In the genomic region with DNA sequence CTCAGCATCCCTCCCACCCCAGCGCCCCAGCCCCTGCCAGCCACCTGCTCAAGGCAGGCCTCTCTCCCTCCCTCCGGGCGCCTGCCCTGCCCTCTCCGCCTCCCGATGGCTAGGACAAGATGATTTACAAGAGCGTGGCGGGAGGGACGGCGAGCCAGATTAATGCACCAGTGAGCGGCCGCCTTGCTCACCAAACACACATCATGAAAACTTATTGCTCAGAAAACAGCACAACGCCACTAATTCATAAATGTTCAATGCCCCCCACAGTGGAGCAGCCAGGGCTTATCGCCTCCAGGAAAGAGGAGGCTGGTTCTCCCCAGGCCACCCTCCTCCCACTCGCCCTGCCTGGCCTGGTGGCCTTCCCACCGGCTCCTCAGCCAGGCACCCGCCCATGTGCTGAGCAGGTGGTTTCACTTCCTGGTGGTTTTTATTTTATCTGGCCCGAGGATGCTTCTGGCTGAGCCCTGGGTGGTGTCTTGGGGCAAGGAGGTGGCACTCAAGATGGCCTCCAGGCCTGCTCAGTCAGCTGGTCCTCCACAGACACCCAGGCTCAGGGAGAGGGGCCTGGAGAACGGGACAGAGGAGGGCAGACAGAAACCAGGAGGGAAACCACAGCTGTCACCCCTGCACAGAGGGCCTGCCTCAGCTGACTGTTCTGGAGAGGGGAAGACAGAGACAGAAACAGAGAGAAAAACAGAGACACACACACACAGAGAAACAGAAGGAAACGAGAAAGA, we compare ENCODE assay signal across 8 cellular contexts.
A peak's percentile ranks its signal among the peaks of the same experiment; 100 is the strongest.
DNase-seq lines count a peak whose midpoint lies in the region; ATAC-seq and TF ChIP-seq lines count a peak whose summit lies in the region.

No MANE protein-coding gene starts in this region.

- no peak overlapping the region for H3K4me3 ChIP-seq in HL-60 (replicated peaks; ENCODE audit: insufficient read depth, low read length)

- peaks cover 2% of the 10 kb centered on the region for H3K36me3 Mint-ChIP-seq in central memory CD8-positive, alpha-beta T cell (ENCODE audit: insufficient read depth)

- peak; percentile 16 for DNase-seq in stimulated activated CD4-positive, alpha-beta T cell treated with anti-CD3 and anti-CD28 coated beads, Interleukin-1b, Interleukin-23, amount 100 ng/mL, for 48 hours
- no peak for DNase-seq in stimulated activated CD4-positive, alpha-beta T cell treated with anti-CD3 and anti-CD28 coated beads, Interleukin-4, amount 100 ng/mL, for 4 hours
- DNase-seq in HL-60 (ENCODE audit: low read depth in 1 of 2, low spot score in 1 of 2) (peak in 1 of 2 experiments; percentile 24), cerebellar cortex (ENCODE audit: low spot score) (no peak), NCI-H2107 treated with DMSO at 0.1 percent for 48 hours (lab: John Stamatoyannopoulos, UW; ENCODE audit: unreplicated experiment) (no peak), foreskin keratinocyte (no peak)
- no peak for DNase-seq in central memory CD8-positive, alpha-beta T cell (ENCODE audit: low spot score in 2 of 2)
- DNase-seq in stimulated activated CD4-positive, alpha-beta T cell treated with anti-CD3 and anti-CD28 coated beads, Interleukin-4, amount 100 ng/mL, for 1 hour: no peak

- H3K27me3 ChIP-seq in HL-60 (ENCODE audit: insufficient read depth, poor library complexity, severe bottlenecking): no peaks in the 10 kb centered on the region
- peaks cover 76% of the 10 kb centered on the region for H3K27me3 ChIP-seq in foreskin keratinocyte

- no peaks in the 10 kb centered on the region for H3K9me3 Mint-ChIP-seq in central memory CD8-positive, alpha-beta T cell

- H3K27me3 Mint-ChIP-seq in central memory CD8-positive, alpha-beta T cell: peaks cover 38% of the 10 kb centered on the region

- no peak overlapping the region for H3K27ac Mint-ChIP-seq in central memory CD8-positive, alpha-beta T cell (ENCODE audit: low read depth)

- H3K4me3 Mint-ChIP-seq in central memory CD8-positive, alpha-beta T cell: peak overlapping the region; percentile 25

- H3K27ac ChIP-seq in HL-60 (replicated peaks) (peak overlapping the region; percentile 4; the same call in 1 of the 2 replicates), foreskin keratinocyte (no peak overlapping the region)

- no peaks in the 10 kb centered on the region for H3K4me1 ChIP-seq in foreskin keratinocyte

- TF ChIP-seq CTCF in HL-60 (IDR thresholded peaks at IDR 0.05; ENCODE audit: insufficient read depth, low read length) (no peak), foreskin keratinocyte (conservative IDR thresholded peaks at IDR 0.05) (no peak)

- ATAC-seq in central memory CD8-positive, alpha-beta T cell (replicated peaks; ENCODE audit: extremely low read depth, poor library complexity, severe bottlenecking): no peak
- no peak for ATAC-seq in foreskin keratinocyte

- peaks cover 35% of the 10 kb centered on the region for H3K4me1 Mint-ChIP-seq in central memory CD8-positive, alpha-beta T cell
